In the genomic region with DNA sequence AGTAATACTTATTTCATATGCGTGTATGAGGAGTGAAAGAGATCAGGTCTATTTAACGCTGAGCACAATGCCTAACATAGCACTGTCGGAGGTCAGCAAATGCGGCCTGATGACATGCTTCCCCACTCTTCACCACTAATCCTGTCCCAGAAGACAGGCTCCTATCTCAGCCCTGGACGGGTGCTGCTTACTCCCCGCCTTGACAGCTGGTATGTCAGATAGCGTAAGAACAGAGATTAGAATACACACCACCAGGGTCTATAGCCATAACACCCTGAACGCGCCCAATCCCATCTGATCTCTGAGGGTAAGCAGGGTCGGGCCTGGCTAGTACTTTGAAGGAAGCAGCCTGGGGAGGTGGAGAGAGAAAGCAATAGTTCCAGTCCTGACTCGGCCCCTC, we compare ENCODE assay signal across 1 cellular context.
TF ChIP-seq lines count a peak whose summit lies in the region.

No MANE protein-coding gene starts in this region.

TF ChIP-seq in K562, 482 proteins besides CTCF, POLR2A, EP300 and RAD21 (continued from another document):
- TF ChIP-seq, protein P1, sequence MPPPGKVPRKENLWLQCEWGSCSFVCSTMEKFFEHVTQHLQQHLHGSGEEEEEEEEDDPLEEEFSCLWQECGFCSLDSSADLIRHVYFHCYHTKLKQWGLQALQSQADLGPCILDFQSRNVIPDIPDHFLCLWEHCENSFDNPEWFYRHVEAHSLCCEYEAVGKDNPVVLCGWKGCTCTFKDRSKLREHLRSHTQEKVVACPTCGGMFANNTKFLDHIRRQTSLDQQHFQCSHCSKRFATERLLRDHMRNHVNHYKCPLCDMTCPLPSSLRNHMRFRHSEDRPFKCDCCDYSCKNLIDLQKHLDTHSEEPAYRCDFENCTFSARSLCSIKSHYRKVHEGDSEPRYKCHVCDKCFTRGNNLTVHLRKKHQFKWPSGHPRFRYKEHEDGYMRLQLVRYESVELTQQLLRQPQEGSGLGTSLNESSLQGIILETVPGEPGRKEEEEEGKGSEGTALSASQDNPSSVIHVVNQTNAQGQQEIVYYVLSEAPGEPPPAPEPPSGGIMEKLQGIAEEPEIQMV (tag; conservative IDR thresholded peaks at IDR 0.05; ENCODE audit: low read depth): no peak
- TF ChIP-seq EWSR1 (IDR thresholded peaks at IDR 0.05; ENCODE audit: borderline replicate concordance, low read depth, partially characterized antibody): no peak
- TF ChIP-seq PCBP1 (IDR thresholded peaks at IDR 0.05; ENCODE audit: low read depth, low read length, poor library complexity, severe bottlenecking): no peak
- no peak for TF ChIP-seq CREB3 (tag; conservative IDR thresholded peaks at IDR 0.05; ENCODE audit: low read depth)
- TF ChIP-seq PRPF4 (IDR thresholded peaks at IDR 0.05; ENCODE audit: insufficient read depth, low read depth, low read length, poor library complexity, severe bottlenecking): no peak
- no peak for TF ChIP-seq U2AF2 (optimal IDR thresholded peaks at IDR 0.05; ENCODE audit: low read depth, low read length)
- 0 out of 2 replicates have a peak, but pooled peaks have one; percentile 54 for TF ChIP-seq LCOR (CRISPR knock-in tag; IDR thresholded peaks at IDR 0.05)
- no peak for TF ChIP-seq POLR3A (IDR thresholded peaks at IDR 0.05; ENCODE audit: borderline replicate concordance, extremely low read depth, insufficient read depth, insufficient read length)
- TF ChIP-seq MYNN (IDR thresholded peaks at IDR 0.05): peak; percentile 98
- TF ChIP-seq MYNN (CRISPR knock-in tag; IDR thresholded peaks at IDR 0.05): no peak
- no peak for TF ChIP-seq RFX7 (CRISPR knock-in tag; IDR thresholded peaks at IDR 0.05)
- TF ChIP-seq, protein P2, sequence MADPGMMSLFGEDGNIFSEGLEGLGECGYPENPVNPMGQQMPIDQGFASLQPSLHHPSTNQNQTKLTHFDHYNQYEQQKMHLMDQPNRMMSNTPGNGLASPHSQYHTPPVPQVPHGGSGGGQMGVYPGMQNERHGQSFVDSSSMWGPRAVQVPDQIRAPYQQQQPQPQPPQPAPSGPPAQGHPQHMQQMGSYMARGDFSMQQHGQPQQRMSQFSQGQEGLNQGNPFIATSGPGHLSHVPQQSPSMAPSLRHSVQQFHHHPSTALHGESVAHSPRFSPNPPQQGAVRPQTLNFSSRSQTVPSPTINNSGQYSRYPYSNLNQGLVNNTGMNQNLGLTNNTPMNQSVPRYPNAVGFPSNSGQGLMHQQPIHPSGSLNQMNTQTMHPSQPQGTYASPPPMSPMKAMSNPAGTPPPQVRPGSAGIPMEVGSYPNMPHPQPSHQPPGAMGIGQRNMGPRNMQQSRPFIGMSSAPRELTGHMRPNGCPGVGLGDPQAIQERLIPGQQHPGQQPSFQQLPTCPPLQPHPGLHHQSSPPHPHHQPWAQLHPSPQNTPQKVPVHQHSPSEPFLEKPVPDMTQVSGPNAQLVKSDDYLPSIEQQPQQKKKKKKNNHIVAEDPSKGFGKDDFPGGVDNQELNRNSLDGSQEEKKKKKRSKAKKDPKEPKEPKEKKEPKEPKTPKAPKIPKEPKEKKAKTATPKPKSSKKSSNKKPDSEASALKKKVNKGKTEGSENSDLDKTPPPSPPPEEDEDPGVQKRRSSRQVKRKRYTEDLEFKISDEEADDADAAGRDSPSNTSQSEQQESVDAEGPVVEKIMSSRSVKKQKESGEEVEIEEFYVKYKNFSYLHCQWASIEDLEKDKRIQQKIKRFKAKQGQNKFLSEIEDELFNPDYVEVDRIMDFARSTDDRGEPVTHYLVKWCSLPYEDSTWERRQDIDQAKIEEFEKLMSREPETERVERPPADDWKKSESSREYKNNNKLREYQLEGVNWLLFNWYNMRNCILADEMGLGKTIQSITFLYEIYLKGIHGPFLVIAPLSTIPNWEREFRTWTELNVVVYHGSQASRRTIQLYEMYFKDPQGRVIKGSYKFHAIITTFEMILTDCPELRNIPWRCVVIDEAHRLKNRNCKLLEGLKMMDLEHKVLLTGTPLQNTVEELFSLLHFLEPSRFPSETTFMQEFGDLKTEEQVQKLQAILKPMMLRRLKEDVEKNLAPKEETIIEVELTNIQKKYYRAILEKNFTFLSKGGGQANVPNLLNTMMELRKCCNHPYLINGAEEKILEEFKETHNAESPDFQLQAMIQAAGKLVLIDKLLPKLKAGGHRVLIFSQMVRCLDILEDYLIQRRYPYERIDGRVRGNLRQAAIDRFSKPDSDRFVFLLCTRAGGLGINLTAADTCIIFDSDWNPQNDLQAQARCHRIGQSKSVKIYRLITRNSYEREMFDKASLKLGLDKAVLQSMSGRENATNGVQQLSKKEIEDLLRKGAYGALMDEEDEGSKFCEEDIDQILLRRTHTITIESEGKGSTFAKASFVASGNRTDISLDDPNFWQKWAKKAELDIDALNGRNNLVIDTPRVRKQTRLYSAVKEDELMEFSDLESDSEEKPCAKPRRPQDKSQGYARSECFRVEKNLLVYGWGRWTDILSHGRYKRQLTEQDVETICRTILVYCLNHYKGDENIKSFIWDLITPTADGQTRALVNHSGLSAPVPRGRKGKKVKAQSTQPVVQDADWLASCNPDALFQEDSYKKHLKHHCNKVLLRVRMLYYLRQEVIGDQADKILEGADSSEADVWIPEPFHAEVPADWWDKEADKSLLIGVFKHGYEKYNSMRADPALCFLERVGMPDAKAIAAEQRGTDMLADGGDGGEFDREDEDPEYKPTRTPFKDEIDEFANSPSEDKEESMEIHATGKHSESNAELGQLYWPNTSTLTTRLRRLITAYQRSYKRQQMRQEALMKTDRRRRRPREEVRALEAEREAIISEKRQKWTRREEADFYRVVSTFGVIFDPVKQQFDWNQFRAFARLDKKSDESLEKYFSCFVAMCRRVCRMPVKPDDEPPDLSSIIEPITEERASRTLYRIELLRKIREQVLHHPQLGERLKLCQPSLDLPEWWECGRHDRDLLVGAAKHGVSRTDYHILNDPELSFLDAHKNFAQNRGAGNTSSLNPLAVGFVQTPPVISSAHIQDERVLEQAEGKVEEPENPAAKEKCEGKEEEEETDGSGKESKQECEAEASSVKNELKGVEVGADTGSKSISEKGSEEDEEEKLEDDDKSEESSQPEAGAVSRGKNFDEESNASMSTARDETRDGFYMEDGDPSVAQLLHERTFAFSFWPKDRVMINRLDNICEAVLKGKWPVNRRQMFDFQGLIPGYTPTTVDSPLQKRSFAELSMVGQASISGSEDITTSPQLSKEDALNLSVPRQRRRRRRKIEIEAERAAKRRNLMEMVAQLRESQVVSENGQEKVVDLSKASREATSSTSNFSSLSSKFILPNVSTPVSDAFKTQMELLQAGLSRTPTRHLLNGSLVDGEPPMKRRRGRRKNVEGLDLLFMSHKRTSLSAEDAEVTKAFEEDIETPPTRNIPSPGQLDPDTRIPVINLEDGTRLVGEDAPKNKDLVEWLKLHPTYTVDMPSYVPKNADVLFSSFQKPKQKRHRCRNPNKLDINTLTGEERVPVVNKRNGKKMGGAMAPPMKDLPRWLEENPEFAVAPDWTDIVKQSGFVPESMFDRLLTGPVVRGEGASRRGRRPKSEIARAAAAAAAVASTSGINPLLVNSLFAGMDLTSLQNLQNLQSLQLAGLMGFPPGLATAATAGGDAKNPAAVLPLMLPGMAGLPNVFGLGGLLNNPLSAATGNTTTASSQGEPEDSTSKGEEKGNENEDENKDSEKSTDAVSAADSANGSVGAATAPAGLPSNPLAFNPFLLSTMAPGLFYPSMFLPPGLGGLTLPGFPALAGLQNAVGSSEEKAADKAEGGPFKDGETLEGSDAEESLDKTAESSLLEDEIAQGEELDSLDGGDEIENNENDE (IDR thresholded peaks at IDR 0.05; ENCODE audit: low read depth, low read length): no peak
- no peak for TF ChIP-seq NR2F6 (CRISPR knock-in tag; IDR thresholded peaks at IDR 0.05)
- peak; percentile 30; the same call in 1 of the 2 replicates for TF ChIP-seq ESRRA (IDR thresholded peaks at IDR 0.05; ENCODE audit: borderline replicate concordance, low read depth)
- TF ChIP-seq, protein P3, sequence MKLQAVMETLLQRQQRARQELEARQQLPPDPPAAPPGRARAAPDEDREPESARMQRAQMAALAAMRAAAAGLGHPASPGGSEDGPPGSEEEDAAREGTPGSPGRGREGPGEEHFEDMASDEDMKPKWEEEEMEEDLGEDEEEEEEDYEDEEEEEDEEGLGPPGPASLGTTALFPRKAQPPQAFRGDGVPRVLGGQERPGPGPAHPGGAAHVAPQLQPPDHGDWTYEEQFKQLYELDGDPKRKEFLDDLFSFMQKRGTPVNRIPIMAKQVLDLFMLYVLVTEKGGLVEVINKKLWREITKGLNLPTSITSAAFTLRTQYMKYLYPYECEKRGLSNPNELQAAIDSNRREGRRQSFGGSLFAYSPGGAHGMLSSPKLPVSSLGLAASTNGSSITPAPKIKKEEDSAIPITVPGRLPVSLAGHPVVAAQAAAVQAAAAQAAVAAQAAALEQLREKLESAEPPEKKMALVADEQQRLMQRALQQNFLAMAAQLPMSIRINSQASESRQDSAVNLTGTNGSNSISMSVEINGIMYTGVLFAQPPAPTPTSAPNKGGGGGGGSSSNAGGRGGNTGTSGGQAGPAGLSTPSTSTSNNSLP (IDR thresholded peaks at IDR 0.05; ENCODE audit: borderline replicate concordance, low read depth, low read length): peak; percentile 41; the same call in 1 of the 2 replicates
- peak; percentile 64 for TF ChIP-seq KHSRP (IDR thresholded peaks at IDR 0.05)
- no peak for TF ChIP-seq ATF4 (CRISPR knock-in tag; IDR thresholded peaks at IDR 0.05)
- TF ChIP-seq, protein P4, sequence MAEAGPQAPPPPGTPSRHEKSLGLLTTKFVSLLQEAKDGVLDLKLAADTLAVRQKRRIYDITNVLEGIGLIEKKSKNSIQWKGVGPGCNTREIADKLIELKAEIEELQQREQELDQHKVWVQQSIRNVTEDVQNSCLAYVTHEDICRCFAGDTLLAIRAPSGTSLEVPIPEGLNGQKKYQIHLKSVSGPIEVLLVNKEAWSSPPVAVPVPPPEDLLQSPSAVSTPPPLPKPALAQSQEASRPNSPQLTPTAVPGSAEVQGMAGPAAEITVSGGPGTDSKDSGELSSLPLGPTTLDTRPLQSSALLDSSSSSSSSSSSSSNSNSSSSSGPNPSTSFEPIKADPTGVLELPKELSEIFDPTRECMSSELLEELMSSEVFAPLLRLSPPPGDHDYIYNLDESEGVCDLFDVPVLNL (CRISPR knock-in tag; IDR thresholded peaks at IDR 0.05; ENCODE audit: low read depth): no peak
- no peak for TF ChIP-seq PTRF (tag; IDR thresholded peaks at IDR 0.05)
- no peak for TF ChIP-seq E2F3 (CRISPR knock-in tag; IDR thresholded peaks at IDR 0.05)
- TF ChIP-seq, protein P5, sequence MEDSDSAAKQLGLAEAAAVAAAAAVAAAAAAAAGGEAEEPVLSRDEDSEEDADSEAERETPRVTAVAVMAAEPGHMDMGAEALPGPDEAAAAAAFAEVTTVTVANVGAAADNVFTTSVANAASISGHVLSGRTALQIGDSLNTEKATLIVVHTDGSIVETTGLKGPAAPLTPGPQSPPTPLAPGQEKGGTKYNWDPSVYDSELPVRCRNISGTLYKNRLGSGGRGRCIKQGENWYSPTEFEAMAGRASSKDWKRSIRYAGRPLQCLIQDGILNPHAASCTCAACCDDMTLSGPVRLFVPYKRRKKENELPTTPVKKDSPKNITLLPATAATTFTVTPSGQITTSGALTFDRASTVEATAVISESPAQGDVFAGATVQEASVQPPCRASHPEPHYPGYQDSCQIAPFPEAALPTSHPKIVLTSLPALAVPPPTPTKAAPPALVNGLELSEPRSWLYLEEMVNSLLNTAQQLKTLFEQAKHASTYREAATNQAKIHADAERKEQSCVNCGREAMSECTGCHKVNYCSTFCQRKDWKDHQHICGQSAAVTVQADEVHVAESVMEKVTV (CRISPR knock-in tag; IDR thresholded peaks at IDR 0.05): no peak
- TF ChIP-seq SRSF7 (optimal IDR thresholded peaks at IDR 0.05; ENCODE audit: low read depth, low read length): no peak
- no peak for TF ChIP-seq RBM14 (IDR thresholded peaks at IDR 0.05; ENCODE audit: borderline replicate concordance, insufficient read depth, low read depth, low read length)
- TF ChIP-seq SIX5 (IDR thresholded peaks at IDR 0.05; ENCODE audit: borderline replicate concordance in 1 of 2, insufficient read depth in 1 of 2, low read depth in 1 of 2, low read length in 2 of 2): no peak
- TF ChIP-seq ZNF778 (CRISPR knock-in tag; IDR thresholded peaks at IDR 0.05): no peak
- no peak for TF ChIP-seq NFXL1 (CRISPR knock-in tag; IDR thresholded peaks at IDR 0.05)
- no peak for TF ChIP-seq TCF7L2 (IDR thresholded peaks at IDR 0.05; ENCODE audit: low read depth, low read length)
- no peak for TF ChIP-seq ZNF311 (CRISPR knock-in tag; IDR thresholded peaks at IDR 0.05)
- TF ChIP-seq, protein P6, sequence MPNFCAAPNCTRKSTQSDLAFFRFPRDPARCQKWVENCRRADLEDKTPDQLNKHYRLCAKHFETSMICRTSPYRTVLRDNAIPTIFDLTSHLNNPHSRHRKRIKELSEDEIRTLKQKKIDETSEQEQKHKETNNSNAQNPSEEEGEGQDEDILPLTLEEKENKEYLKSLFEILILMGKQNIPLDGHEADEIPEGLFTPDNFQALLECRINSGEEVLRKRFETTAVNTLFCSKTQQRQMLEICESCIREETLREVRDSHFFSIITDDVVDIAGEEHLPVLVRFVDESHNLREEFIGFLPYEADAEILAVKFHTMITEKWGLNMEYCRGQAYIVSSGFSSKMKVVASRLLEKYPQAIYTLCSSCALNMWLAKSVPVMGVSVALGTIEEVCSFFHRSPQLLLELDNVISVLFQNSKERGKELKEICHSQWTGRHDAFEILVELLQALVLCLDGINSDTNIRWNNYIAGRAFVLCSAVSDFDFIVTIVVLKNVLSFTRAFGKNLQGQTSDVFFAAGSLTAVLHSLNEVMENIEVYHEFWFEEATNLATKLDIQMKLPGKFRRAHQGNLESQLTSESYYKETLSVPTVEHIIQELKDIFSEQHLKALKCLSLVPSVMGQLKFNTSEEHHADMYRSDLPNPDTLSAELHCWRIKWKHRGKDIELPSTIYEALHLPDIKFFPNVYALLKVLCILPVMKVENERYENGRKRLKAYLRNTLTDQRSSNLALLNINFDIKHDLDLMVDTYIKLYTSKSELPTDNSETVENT (CRISPR knock-in tag; IDR thresholded peaks at IDR 0.05): no peak
- no peak for TF ChIP-seq NELFE (IDR thresholded peaks at IDR 0.05; ENCODE audit: insufficient read depth, insufficient read length)
